11 cellular contexts compared by ENCODE assay signal in genomic region chr2:41965173-41965875, GRCh38.
A peak's percentile ranks its signal among the peaks of the same experiment; 100 is the strongest.
DNase-seq lines count a peak whose midpoint lies in the region; ATAC-seq, FAIRE-seq and TF ChIP-seq lines count a peak whose summit lies in the region.
"Had no signal": no experiment of that assay in that cellular context is flagged by ENCODE, and none has a peak within 500 bp of the region (broad histone marks: within the 10 kb centered on the region; RNA-seq: fewer than 3 reads in every experiment).

No MANE protein-coding gene starts in this region.

- dilution Hi-C loops in endothelial cell of umbilical vein (cut with MboI; ENCODE audit: extremely low pct_ligation_motif_present, low sequenced_read_pairs) = no loop called here

- CTCF ChIA-PET in endothelial cell of umbilical vein (lab: Charles Lee) = interaction anchor here (1.3 to 1.6 kb wide), 2 partner anchors 10 to 14 kb away, joined by 4 to 8 read pairs; no protein-coding TSS in a partner anchor

- POLR2A ChIA-PET in endothelial cell of umbilical vein (lab: Charles Lee) = no interaction called here

- H3K9ac ChIP-seq in adipocyte (ENCODE audit: low read length) (peak overlapping the region; percentile 85), endothelial cell of umbilical vein (replicated peaks; ENCODE audit: extremely low read depth, insufficient read depth, low read length) (no peak overlapping the region)

- no peaks in the 10 kb centered on the region for H4K20me1 ChIP-seq in endothelial cell of umbilical vein (replicated peaks; ENCODE audit: control insufficient read depth, extremely low read depth, insufficient read depth, low read length)
- H4K20me1 ChIP-seq in osteoblast (ENCODE audit: insufficient read depth, low read length) = no peaks in the 10 kb centered on the region

- H3K4me3 ChIP-seq in adipocyte (ENCODE audit: low read length) (peak overlapping the region; percentile 43), endothelial cell of umbilical vein (replicated peaks in 1 of 3; ENCODE audit: insufficient read depth in 1 of 3, low read depth in 1 of 3, low read length in 3 of 3) (no peak overlapping the region), osteoblast (ENCODE audit: insufficient read depth, low read length) (no peak overlapping the region), thoracic aorta (no peak overlapping the region), foreskin fibroblast (ENCODE audit: low read depth in 1 of 2, low read length in 2 of 2) (no peak overlapping the region)

- FAIRE-seq in endothelial cell of umbilical vein (lab: Jason Lieb, UNC) = no peak

- TF ChIP-seq POLR2A in endothelial cell of umbilical vein (IDR thresholded peaks at IDR 0.05; ENCODE audit: low read depth, low read length) = no peak

- H3K27ac ChIP-seq in endothelial cell of umbilical vein (ENCODE audit: insufficient read depth, low read depth, low read length) (no peak overlapping the region), osteoblast (ENCODE audit: low read depth, low read length) (peak overlapping the region; percentile 77), thoracic aorta (peak overlapping the region; percentile 77 to 88)

- intact Hi-C loops in endothelial cell of umbilical vein (cut with micrococcal nuclease) = loop anchor here (5.0 kb wide), 1 partner anchor 122 kb away; no protein-coding TSS in a partner anchor

- H3K36me3 ChIP-seq in adipocyte (ENCODE audit: control insufficient read depth, insufficient read depth, low read length, severe bottlenecking) (no peaks in the 10 kb centered on the region), endothelial cell of umbilical vein (ENCODE audit: control insufficient read depth in 2 of 2, extremely low read depth in 1 of 2, insufficient read depth in 2 of 2, low read length in 2 of 2) (no peaks in the 10 kb centered on the region), osteoblast (ENCODE audit: insufficient read depth, low read length) (no peaks in the 10 kb centered on the region), thoracic aorta (no peaks in the 10 kb centered on the region)

- no peaks in the 10 kb centered on the region for H3K27me3 ChIP-seq in adipocyte (replicated peaks; ENCODE audit: control insufficient read depth, insufficient read depth, low read length)
- H3K27me3 ChIP-seq in endothelial cell of umbilical vein (ENCODE audit: control insufficient read depth in 2 of 2, insufficient read depth in 2 of 2, low read length in 2 of 2) = peaks cover 0 to 2% of the 10 kb centered on the region in 2 experiments
- peaks cover 20% of the 10 kb centered on the region for H3K27me3 ChIP-seq in osteoblast (ENCODE audit: insufficient read depth, low read length)
- no peaks in the 10 kb centered on the region for H3K27me3 ChIP-seq in thoracic aorta (replicated peaks; ENCODE audit: insufficient read depth)

- no peak for ATAC-seq in thoracic aorta (ENCODE audit: insufficient number of reproducible peaks, low FRiP score, low read depth)

- H2AFZ ChIP-seq in endothelial cell of umbilical vein (ENCODE audit: low read depth, low read length) = peak overlapping the region; percentile 35
- peak overlapping the region; percentile 31 for H2AFZ ChIP-seq in osteoblast (ENCODE audit: low read length)

- H3K4me2 ChIP-seq in endothelial cell of umbilical vein (ENCODE audit: insufficient read depth, low read length) = no peak overlapping the region
- peak overlapping the region; percentile 54 for H3K4me2 ChIP-seq in osteoblast (ENCODE audit: insufficient read depth, low read length)

- no peaks in the 10 kb centered on the region for H3K9me1 ChIP-seq in endothelial cell of umbilical vein (replicated peaks; ENCODE audit: control insufficient read depth, extremely low read depth, insufficient read depth, low read length)

- H3K4me1 ChIP-seq in adipocyte (ENCODE audit: control insufficient read depth, insufficient read depth, low read length) (peaks cover 61% of the 10 kb centered on the region), endothelial cell of umbilical vein (ENCODE audit: control insufficient read depth, extremely low read depth, insufficient read depth, low read length) (peaks cover 24% of the 10 kb centered on the region), osteoblast (ENCODE audit: insufficient read depth, low read length) (peaks cover 32% of the 10 kb centered on the region), thoracic aorta (ENCODE audit: control insufficient read depth in 1 of 2, low read depth in 2 of 2) (peaks cover 45 to 58% of the 10 kb centered on the region in 2 donors)

- H3K79me2 ChIP-seq in endothelial cell of umbilical vein (ENCODE audit: control insufficient read depth, insufficient read depth, low read length) = no peaks in the 10 kb centered on the region
- H3K79me2 ChIP-seq in osteoblast (ENCODE audit: insufficient read depth, low read length) = no peaks in the 10 kb centered on the region

- BruUV-seq in endothelial cell of umbilical vein (replicated peaks; lab: Mats Ljungman, UMichigan) = no TSS peak

- TF ChIP-seq CTCF in endothelial cell of umbilical vein (IDR thresholded peaks at IDR 0.05; ENCODE audit: extremely low read depth in 1 of 2, insufficient read depth in 1 of 2, low read depth in 1 of 2, low read length in 2 of 2) (no peak), osteoblast (IDR thresholded peaks at IDR 0.05; ENCODE audit: extremely low read depth, low read depth, low read length) (no peak), thoracic aorta (IDR thresholded peaks at IDR 0.05) (no peak), foreskin fibroblast (IDR thresholded peaks at IDR 0.05; ENCODE audit: low read depth, low read length) (no peak)

- no peak for DNase-seq in adipocyte (ENCODE audit: low read depth)
- DNase-seq in endothelial cell of umbilical vein (ENCODE audit: low read depth, low spot score) = no peak
- DNase-seq in osteoblast (ENCODE audit: insufficient read length, low spot score, missing footprints) = peak; percentile 29
- no peak for DNase-seq in thoracic aorta (ENCODE audit: low spot score)
- no peak for DNase-seq in foreskin fibroblast
- no peak for DNase-seq in NCI-H446 treated with DMSO at 0.1 percent for 48 hours (lab: John Stamatoyannopoulos, UW)
- no peak for DNase-seq in SHP77 (lab: John Stamatoyannopoulos, UW)
- DNase-seq in NCI-H2196 treated with DMSO at 0.1 percent for 48 hours (lab: John Stamatoyannopoulos, UW; ENCODE audit: unreplicated experiment) = no peak
- DNase-seq: effector CD4-positive, alpha-beta T cell; NCI-H146; NK-92 treated with Interleukin-12 subunit alpha and Interleukin-12 subunit beta, amount 100 ng/mL, for 24 hours had no signal

- H3K9me3 ChIP-seq in adipocyte (ENCODE audit: control insufficient read depth, low read length) (no peaks in the 10 kb centered on the region), endothelial cell of umbilical vein (replicated peaks; ENCODE audit: control insufficient read depth, insufficient read depth, low read length) (no peaks in the 10 kb centered on the region), osteoblast (ENCODE audit: low read depth, low read length) (no peaks in the 10 kb centered on the region), thoracic aorta (no peaks in the 10 kb centered on the region)

TF ChIP-seq in endothelial cell of umbilical vein, 7 proteins besides CTCF, POLR2A, EP300 and RAD21:
- no peak for TF ChIP-seq JUN (IDR thresholded peaks at IDR 0.05; ENCODE audit: borderline replicate concordance, insufficient read depth, insufficient read length, low read depth)
- TF ChIP-seq GATA2 (IDR thresholded peaks at IDR 0.05; ENCODE audit: insufficient read depth, insufficient read length, low read depth, low read length) = no peak
- TF ChIP-seq POLR2AphosphoS5 (IDR thresholded peaks at IDR 0.05; ENCODE audit: insufficient read depth, low read depth, low read length) = no peak
- no peak for TF ChIP-seq MYC (IDR thresholded peaks at IDR 0.05; ENCODE audit: low read depth, low read length)
- TF ChIP-seq EZH2 (IDR thresholded peaks at IDR 0.05; ENCODE audit: borderline replicate concordance, low read depth, low read length, severe bottlenecking) = no peak
- TF ChIP-seq MAX (IDR thresholded peaks at IDR 0.05; ENCODE audit: insufficient read depth, insufficient read length) = no peak
- TF ChIP-seq FOS (IDR thresholded peaks at IDR 0.05; ENCODE audit: borderline replicate concordance, insufficient read depth, low read length) = no peak
